16 cellular contexts compared by ENCODE assay signal in genomic region chr11:57705432-57705831, GRCh38. TPM values are rescaled to one million over a fixed set of nuclear protein-coding genes. Genes with fewer than 3 reads are reported as not detected.
"Had no signal": no experiment of that assay in that cellular context is flagged by ENCODE, and none has a peak within 500 bp of the region (broad histone marks: within the 10 kb centered on the region; RNA-seq: fewer than 3 reads in every experiment).

No MANE protein-coding gene starts in this region.

RNA-seq across cellular contexts. Expression of gene BTBD18, which starts 46.2 kb away (rescaled TPM):
- total RNA-seq: natural killer cell treated with Interleukin-12 subunit alpha and Interleukin-12 subunit beta and Interleukin-15 and Interleukin-18, amount 100 ng/mL, for 72 hours; omental fat pad; osteocyte; pancreas; posterior vena cava; pulmonary artery endothelial cell; right atrium auricular region; sciatic nerve; smooth muscle cell; spleen; suprapubic skin; transverse colon; upper lobe of right lung; urinary bladder; uterus had no signal
- polyA plus RNA-seq: neural cell, spleen, urinary bladder had no signal
